In genomic region chr17:3335876-3336275, GRCh38 we compare ENCODE assay signal across 26 cellular contexts. TPM values are rescaled to one million over a fixed set of nuclear protein-coding genes. Genes with fewer than 3 reads are reported as not detected.
DNase-seq lines count a peak whose midpoint lies in the region; ATAC-seq, FAIRE-seq and TF ChIP-seq lines count a peak whose summit lies in the region.
"Had no signal": no experiment of that assay in that cellular context is flagged by ENCODE, and none has a peak within 500 bp of the region (broad histone marks: within the 10 kb centered on the region; RNA-seq: fewer than 3 reads in every experiment).

No MANE protein-coding gene starts in this region.

- TF ChIP-seq CTCF in A673 (conservative IDR thresholded peaks at IDR 0.05; ENCODE audit: low read depth, low read length) (no peak), GM23338 (conservative IDR thresholded peaks at IDR 0.05; ENCODE audit: low read depth in 2 of 2) (peak; percentile 55 to 56), Panc1 (IDR thresholded peaks at IDR 0.05) (peak; percentile 51), keratinocyte (optimal IDR thresholded peaks at IDR 0.05 in 1 of 3, IDR thresholded peaks at IDR 0.05 in 1 of 3, conservative IDR thresholded peaks at IDR 0.05 in 1 of 3; ENCODE audit: extremely low read depth in 1 of 3, insufficient read depth in 2 of 3, low read length in 3 of 3) (peak; percentile 14 to 50 (median 37))

- dilution Hi-C loops in keratinocyte (cut with MboI; ENCODE audit: extremely low pct_ligation_motif_present, low sequenced_read_pairs): no loop called here

- H3K4me3 ChIP-seq in A673 (ENCODE audit: low read depth, low read length, poor library complexity, severe bottlenecking) (no peak overlapping the region), GM23338 (no peak overlapping the region), Panc1 (ENCODE audit: low read depth in 2 of 2, low read length in 2 of 2) (no peak overlapping the region), keratinocyte (ENCODE audit: control insufficient read depth in 2 of 3, extremely low read depth in 1 of 3, insufficient read depth in 2 of 3, low read depth in 1 of 3, low read length in 3 of 3) (no peak overlapping the region)
- H3K4me3 ChIP-seq: lung had no signal

- ATAC-seq in GM23338 (no peak), Panc1 (no peak), GM21447 (IDR thresholded peaks at IDR 0.05; ENCODE audit: unreplicated experiment) (no peak), HG03025 (IDR thresholded peaks at IDR 0.05; ENCODE audit: low FRiP score, unreplicated experiment) (no peak)
- ATAC-seq: activated CD8-positive, alpha-beta T cell treated with anti-CD3 and anti-CD28 coated beads, Interleukin-2, amount 10 ng/mL, durations not matched to agents 7 days and 5 days; activated T-cell treated with anti-CD3 and anti-CD28 coated beads, Interleukin-2, amount 50 U/mL, for 72 hours; esophagus mucosa; naive thymus-derived CD4-positive, alpha-beta T cell; WTC11 had no signal

- H3K4me3 Mint-ChIP-seq in GM23338: no peak overlapping the region
- H3K4me3 Mint-ChIP-seq: activated CD8-positive, alpha-beta T cell treated with anti-CD3 and anti-CD28 coated beads, Interleukin-2, amount 10 ng/mL, durations not matched to agents 7 days and 5 days; activated naive CD8-positive, alpha-beta T cell treated with anti-CD3 and anti-CD28 coated beads for 36 hours; activated T-cell treated with anti-CD3 and anti-CD28 coated beads, Interleukin-2, amount 50 U/mL, for 72 hours; brain; naive thymus-derived CD4-positive, alpha-beta T cell; WTC11 had no signal

- H3K4me1 ChIP-seq in A673 (ENCODE audit: insufficient read depth, low read length, poor library complexity, severe bottlenecking) (no peaks in the 10 kb centered on the region), GM23338 (ENCODE audit: insufficient read depth) (no peaks in the 10 kb centered on the region), Panc1 (ENCODE audit: control insufficient read depth, insufficient read depth, low read length) (no peaks in the 10 kb centered on the region), keratinocyte (ENCODE audit: control insufficient read depth, extremely low read depth, insufficient read depth, low read length) (no peaks in the 10 kb centered on the region)

- H3K9me2 ChIP-seq in GM23338 (ENCODE audit: insufficient read depth): no peaks in the 10 kb centered on the region

- H3F3A ChIP-seq in GM23338 (replicated peaks; ENCODE audit: low read depth): no peaks in the 10 kb centered on the region

- FAIRE-seq in keratinocyte (lab: Jason Lieb, UNC) (no peak), H54 (lab: Jason Lieb, UNC) (no peak)
- FAIRE-seq: GM12891 had no signal

- H3K4me1 Mint-ChIP-seq in GM23338: no peaks in the 10 kb centered on the region
- H3K4me1 Mint-ChIP-seq: activated naive CD8-positive, alpha-beta T cell treated with anti-CD3 and anti-CD28 coated beads for 36 hours; brain; naive thymus-derived CD4-positive, alpha-beta T cell; WTC11 had no signal

- H2AFZ ChIP-seq in GM23338 (no peak overlapping the region), keratinocyte (ENCODE audit: control insufficient read depth, low read length) (no peak overlapping the region)

- no peak overlapping the region for H3K27ac Mint-ChIP-seq in GM23338
- H3K27ac Mint-ChIP-seq: activated CD8-positive, alpha-beta T cell treated with anti-CD3 and anti-CD28 coated beads, Interleukin-2, amount 10 ng/mL, durations not matched to agents 7 days and 5 days; activated naive CD8-positive, alpha-beta T cell treated with anti-CD3 and anti-CD28 coated beads for 36 hours; activated T-cell treated with anti-CD3 and anti-CD28 coated beads, Interleukin-2, amount 50 U/mL, for 72 hours; brain; naive thymus-derived CD4-positive, alpha-beta T cell; WTC11 had no signal

- CTCF ChIA-PET in A673 (lab: Charles Lee) (no interaction called here), Panc1 (lab: Charles Lee) (no interaction called here)

- BruUV-seq in A673 (replicated peaks; lab: Mats Ljungman, UMichigan): no TSS peak
- no TSS peak for BruUV-seq in Panc1 (replicated peaks; lab: Mats Ljungman, UMichigan)

- TF ChIP-seq POLR2A in H54 (IDR thresholded peaks at IDR 0.05; ENCODE audit: low read depth, low read length): no peak

- no peaks in the 10 kb centered on the region for H3K9me1 ChIP-seq in keratinocyte (ENCODE audit: control insufficient read depth, extremely low read depth, insufficient read depth, low read length)

- peaks cover 67% of the 10 kb centered on the region for H3K9me3 Mint-ChIP-seq in GM23338

- POLR2A ChIA-PET in A673 (lab: Charles Lee; ENCODE audit: low non-redundant PET): no interaction called here
- POLR2A ChIA-PET in Panc1 (lab: Charles Lee): no interaction called here

- H3K36me3 ChIP-seq in A673 (ENCODE audit: insufficient read depth, low read length, poor library complexity, severe bottlenecking) (no peaks in the 10 kb centered on the region), GM23338 (ENCODE audit: insufficient read depth) (peaks cover 7% of the 10 kb centered on the region; the same call in 1 of the 2 replicates), Panc1 (ENCODE audit: control insufficient read depth, insufficient read depth, low read length) (no peaks in the 10 kb centered on the region), keratinocyte (ENCODE audit: control insufficient read depth in 2 of 2, extremely low read depth in 1 of 2, insufficient read depth in 2 of 2, low read length in 2 of 2) (no peaks in the 10 kb centered on the region)

- in situ Hi-C loops in Panc1 (cut with HindIII; ENCODE audit: low pct_unique_long_range_greater_than_20kb, low sequenced_read_pairs): no loop called here

- no peak overlapping the region for H3K4me2 ChIP-seq in GM23338
- no peak overlapping the region for H3K4me2 ChIP-seq in keratinocyte (ENCODE audit: control insufficient read depth, extremely low read depth, insufficient read depth, low read depth, low read length)

- H4K20me1 ChIP-seq in GM23338 (replicated peaks; ENCODE audit: insufficient read depth): no peaks in the 10 kb centered on the region
- no peaks in the 10 kb centered on the region for H4K20me1 ChIP-seq in keratinocyte (ENCODE audit: control insufficient read depth, extremely low read depth, insufficient read depth, low read length)

- H3K9ac ChIP-seq in keratinocyte (ENCODE audit: control insufficient read depth, extremely low read depth, insufficient read depth, low read length): no peak overlapping the region

- intact Hi-C loops in A673 (cut with micrococcal nuclease; ENCODE audit: unreplicated experiment): no loop called here
- intact Hi-C loops in Panc1 (cut with micrococcal nuclease; ENCODE audit: unreplicated experiment): no loop called here

- H3K27ac ChIP-seq in A673 (ENCODE audit: low read depth, low read length, poor library complexity, severe bottlenecking) (no peak overlapping the region), GM23338 (ENCODE audit: low read depth) (no peak overlapping the region), Panc1 (ENCODE audit: low read length) (no peak overlapping the region), keratinocyte (ENCODE audit: control insufficient read depth, insufficient read depth, low read length) (no peak overlapping the region)

- peak; percentile 3 for DNase-seq in A673 (ENCODE audit: low spot score)
- DNase-seq in GM23338 (ENCODE audit: low spot score): peak; percentile 15
- DNase-seq in Panc1 (ENCODE audit: low read depth, low spot score): no peak
- no peak for DNase-seq in keratinocyte (ENCODE audit: low read depth, low spot score)
- DNase-seq in activated T-cell treated with anti-CD3 and anti-CD28 coated beads, Interleukin-2, amount 50 U/mL, for 48 hours: no peak
- DNase-seq in H54 (ENCODE audit: insufficient read length, low spot score): no peak
- DNase-seq: activated CD8-positive, alpha-beta T cell treated with anti-CD3 and anti-CD28 coated beads, Interleukin-2, amount 10 ng/mL, durations not matched to agents 7 days and 5 days; activated naive CD8-positive, alpha-beta T cell treated with anti-CD3 and anti-CD28 coated beads for 36 hours; activated T-cell treated with anti-CD3 and anti-CD28 coated beads, Interleukin-2, amount 50 U/mL, for 72 hours; dermis blood vessel endothelial cell; GDM1; GOT3; naive thymus-derived CD4-positive, alpha-beta T cell; NCI-H1694; NCI-H446 treated with DMSO at 0.1 percent for 48 hours; small intestine; stimulated activated CD4-positive, alpha-beta T cell treated with anti-CD3 and anti-CD28 coated beads, Interleukin-4, amount 100 ng/mL, for 24 hours; substantia nigra had no signal

- H3K27me3 ChIP-seq in A673 (replicated peaks; ENCODE audit: insufficient read depth, low read depth, low read length, poor library complexity): no peaks in the 10 kb centered on the region
- no peaks in the 10 kb centered on the region for H3K27me3 ChIP-seq in GM23338 (ENCODE audit: insufficient read depth)
- no peaks in the 10 kb centered on the region for H3K27me3 ChIP-seq in Panc1 (ENCODE audit: control insufficient read depth, insufficient read depth, low read length)
- H3K27me3 ChIP-seq in keratinocyte (ENCODE audit: control insufficient read depth, extremely low read depth, insufficient read depth, low read length): no peaks in the 10 kb centered on the region

- peaks cover 13% of the 10 kb centered on the region; the same call in 2 of the 3 replicates for H3K36me3 Mint-ChIP-seq in GM23338 (ENCODE audit: low read depth)
- H3K36me3 Mint-ChIP-seq: brain had no signal

- no peaks in the 10 kb centered on the region for H3K79me2 ChIP-seq in GM23338 (replicated peaks; ENCODE audit: insufficient read depth)
- no peaks in the 10 kb centered on the region for H3K79me2 ChIP-seq in keratinocyte (ENCODE audit: control insufficient read depth, insufficient read depth, low read length)

- peaks cover 1% of the 10 kb centered on the region for H3K27me3 Mint-ChIP-seq in GM23338 (ENCODE audit: insufficient read depth, low read depth, poor library complexity)

- H3K9me3 ChIP-seq in A673 (ENCODE audit: low read depth, low read length, poor library complexity, severe bottlenecking) (no peaks in the 10 kb centered on the region), Panc1 (ENCODE audit: control insufficient read depth, insufficient read depth, low read depth, low read length) (no peaks in the 10 kb centered on the region), keratinocyte (ENCODE audit: control insufficient read depth, low read depth, low read length) (no peaks in the 10 kb centered on the region)

RNA-seq across cellular contexts. Expression of gene OR3A1, which starts 37.7 kb away (rescaled TPM):
- total RNA-seq in A673 (2021) (not detected in 2 replicates), Panc1 (2021; ENCODE audit: unreplicated experiment) (not detected)
- total RNA-seq in GM23338 (2014; rRNA removed; shearing (Covaris generic)): 0.59 and 0.89 TPM in 2 replicates
- polyA plus RNA-seq in GM23338 (2016; fragmentation: Nextera tagmentation; extraction: Ambion mirVana) (0.40 and 1.2 TPM in 2 replicates), keratinocyte (not detected in 3 replicates)
- polyA plus RNA-seq in Panc1 (2012; ENCODE audit: insufficient read length): not detected
- not detected for polyA plus RNA-seq in keratinocyte (2011; ENCODE audit: low read depth)
- not detected in 2 replicates for polyA plus RNA-seq in keratinocyte (2011; cell fraction: cytosol; rRNA removed)
- polyA plus RNA-seq in keratinocyte (2011; cell fraction: nucleus; rRNA removed): not detected in 2 replicates
- not detected in 2 replicates for polyA plus RNA-seq in keratinocyte (2012; ENCODE audit: low replicate concordance)
- not detected in 3 replicates for polyA minus RNA-seq in keratinocyte
- polyA minus RNA-seq in keratinocyte (2011; cell fraction: cytosol; rRNA and poly(A)+ RNA removed): not detected
- not detected in 2 replicates for polyA minus RNA-seq in keratinocyte (2011; cell fraction: nucleus; rRNA and poly(A)+ RNA removed)
- total RNA-seq: dermis blood vessel endothelial cell, esophagus mucosa, LHCN-M2, lung, WTC11 had no signal
- polyA plus RNA-seq: lung, small intestine had no signal

RNA-seq across cellular contexts. Expression of gene OR3A2, which starts 50.2 kb away (rescaled TPM):
- not detected in 2 replicates for total RNA-seq in A673 (2021)
- total RNA-seq in GM23338 (2014; rRNA removed; shearing (Covaris generic)): 1.4 and 2.8 TPM in 2 replicates
- 1.1 and 1.5 TPM in 2 replicates for polyA plus RNA-seq in GM23338 (2016; fragmentation: Nextera tagmentation; extraction: Ambion mirVana)
- total RNA-seq in Panc1 (2021; ENCODE audit: unreplicated experiment): not detected
- polyA plus RNA-seq in Panc1 (2012; ENCODE audit: insufficient read length): 0.11 TPM
- not detected in 3 replicates for polyA plus RNA-seq in keratinocyte
- polyA plus RNA-seq in keratinocyte (2011; ENCODE audit: low read depth): not detected
- not detected in 2 replicates for polyA plus RNA-seq in keratinocyte (2011; cell fraction: cytosol; rRNA removed)
- not detected in 2 replicates for polyA plus RNA-seq in keratinocyte (2011; cell fraction: nucleus; rRNA removed)
- not detected in 2 replicates for polyA plus RNA-seq in keratinocyte (2012; ENCODE audit: low replicate concordance)
- not detected in 3 replicates for polyA minus RNA-seq in keratinocyte
- polyA minus RNA-seq in keratinocyte (2011; cell fraction: cytosol; rRNA and poly(A)+ RNA removed): not detected
- not detected in 2 replicates for polyA minus RNA-seq in keratinocyte (2011; cell fraction: nucleus; rRNA and poly(A)+ RNA removed)
- total RNA-seq: dermis blood vessel endothelial cell, esophagus mucosa, LHCN-M2, WTC11 had no signal

Comparison
In these comparisons a context has a peak if more than half of its experiments do, and no peak if none do; other contexts are left out.
1. DNase-seq: peak in A673 (single experiment) and GM23338 (single experiment); none in Panc1 (single experiment), keratinocyte (single experiment), activated T-cell treated with anti-CD3 and anti-CD28 coated beads, Interleukin-2, amount 50 U/mL, for 48 hours (0 of 2) and H54 (single experiment).